8 cellular contexts compared by ENCODE assay signal in genomic region chr1:176374967-176375569, GRCh38.
A peak's percentile ranks its signal among the peaks of the same experiment; 100 is the strongest.
DNase-seq lines count a peak whose midpoint lies in the region; ATAC-seq and TF ChIP-seq lines count a peak whose summit lies in the region.

No MANE protein-coding gene starts in this region.

- no peak overlapping the region for H4K5ac ChIP-seq in IMR-90 (ENCODE audit: low read depth, low read length)

- TF ChIP-seq RAD21 in IMR-90 (IDR thresholded peaks at IDR 0.05; ENCODE audit: low read length), result peak; percentile 71

- intact Hi-C loops in IMR-90 (cut with micrococcal nuclease), result loop anchor here (1.0 to 5.0 kb wide), 3 partner anchors 316 to 1223 kb away; no protein-coding TSS in a partner anchor
- intact Hi-C loops in PC-9 (cut with micrococcal nuclease; ENCODE audit: unreplicated experiment), result loop anchor here (1.0 to 5.0 kb wide), 3 partner anchors 316 to 1572 kb away; no protein-coding TSS in a partner anchor

- H3K79me2 ChIP-seq in DND-41 (ENCODE audit: insufficient read depth, low read length) (no peaks in the 10 kb centered on the region), PC-9 (ENCODE audit: low read depth) (no peaks in the 10 kb centered on the region)

- CTCF ChIA-PET in IMR-90 (lab: Yijun Ruan, JAX), result no interaction called here
- CTCF ChIA-PET in PC-9 (lab: Charles Lee), result no interaction called here

- POLR2A ChIA-PET in IMR-90 (lab: Charles Lee; ENCODE audit: unreplicated experiment) (no interaction called here), PC-9 (lab: Charles Lee; ENCODE audit: unreplicated experiment) (no interaction called here)

- H3K14ac ChIP-seq in IMR-90 (replicated peaks; ENCODE audit: low read depth, low read length), result no peak overlapping the region

- no peak for TF ChIP-seq EP300 in tibial nerve (IDR thresholded peaks at IDR 0.05)

- H3K9ac ChIP-seq in DND-41 (ENCODE audit: low read depth, low read length), result no peak overlapping the region
- H3K9ac ChIP-seq in IMR-90 (ENCODE audit: low read depth, low read length), result no peak overlapping the region

- no peak overlapping the region for H4K8ac ChIP-seq in IMR-90 (ENCODE audit: low read depth in 2 of 2, low read length in 2 of 2)

- BruUV-seq in IMR-90 (replicated peaks; lab: Mats Ljungman, UMichigan), result no TSS peak
- no TSS peak for BruUV-seq in PC-9 (replicated peaks; lab: Mats Ljungman, UMichigan)

- no peaks in the 10 kb centered on the region for H3K36me3 ChIP-seq in DND-41 (ENCODE audit: insufficient read depth, low read length)
- no peaks in the 10 kb centered on the region for H3K36me3 ChIP-seq in IMR-90 (ENCODE audit: control insufficient read depth, insufficient read depth, low read length)
- no peaks in the 10 kb centered on the region for H3K36me3 ChIP-seq in PC-9 (ENCODE audit: low read depth)
- H3K36me3 ChIP-seq in neutrophil, result no peaks in the 10 kb centered on the region
- no peaks in the 10 kb centered on the region for H3K36me3 ChIP-seq in tibial nerve

- no peak overlapping the region for H2AK5ac ChIP-seq in IMR-90 (ENCODE audit: low read depth, low read length)

- H3K4me3 ChIP-seq in DND-41 (ENCODE audit: low read depth in 1 of 2, low read length in 2 of 2) (no peak overlapping the region), IMR-90 (ENCODE audit: insufficient read depth, low read depth, low read length) (no peak overlapping the region), PC-9 (no peak overlapping the region), neutrophil (ENCODE audit: low read depth in 1 of 2, low read length in 1 of 2) (no peak overlapping the region), tibial nerve (no peak overlapping the region)

- no peak overlapping the region for H2BK120ac ChIP-seq in IMR-90 (ENCODE audit: low read depth, low read length)

- H3K4me1 ChIP-seq in DND-41 (ENCODE audit: insufficient read depth, low read length), result no peaks in the 10 kb centered on the region
- H3K4me1 ChIP-seq in IMR-90 (ENCODE audit: control insufficient read depth, insufficient read depth, low read length), result no peaks in the 10 kb centered on the region
- no peaks in the 10 kb centered on the region for H3K4me1 ChIP-seq in PC-9 (replicated peaks; ENCODE audit: insufficient read depth)
- H3K4me1 ChIP-seq in neutrophil (ENCODE audit: control insufficient read depth in 1 of 2, insufficient read depth in 1 of 2, low read depth in 1 of 2, low read length in 1 of 2), result no peaks in the 10 kb centered on the region
- peaks cover 0 to 6% (median 0%) of the 10 kb centered on the region in 4 donors for H3K4me1 ChIP-seq in tibial nerve

- H3K79me1 ChIP-seq in IMR-90 (ENCODE audit: low read depth in 1 of 2, low read length in 2 of 2), result no peaks in the 10 kb centered on the region

- DNase-seq in DND-41, result peak; percentile 82
- peak; percentile 62 for DNase-seq in IMR-90
- peak; percentile 42 to 59 for DNase-seq in PC-9
- peak; percentile 75 to 80 for DNase-seq in activated T-cell treated with anti-CD3 and anti-CD28 coated beads, Interleukin-2, amount 50 U/mL, for 48 hours
- DNase-seq in fibroblast of the conjunctiva (ENCODE audit: low read depth), result peak; percentile 53
- DNase-seq in tibial nerve (ENCODE audit: low spot score in 2 of 2), result peak; percentile 67 to 83

- peak overlapping the region; percentile 55 for H2AK9ac ChIP-seq in IMR-90 (replicated peaks; ENCODE audit: low read depth, low read length, poor library complexity)

- no peak overlapping the region for H2BK20ac ChIP-seq in IMR-90 (ENCODE audit: low read depth, low read length)

- no peak overlapping the region for H3K56ac ChIP-seq in IMR-90 (ENCODE audit: extremely low read depth, insufficient read depth, low read length)

- H3F3A ChIP-seq in PC-9 (ENCODE audit: insufficient read depth, low read depth), result no peaks in the 10 kb centered on the region

- dilution Hi-C loops in IMR-90 (cut with HindIII; ENCODE audit: low sequenced_read_pairs, unreplicated experiment), result no loop called here

- in situ Hi-C loops in IMR-90 (cut with MboI; ENCODE audit: low sequenced_read_pairs), result loop anchor here (10.0 kb wide), 1 partner anchor 510 kb away; no protein-coding TSS in a partner anchor

- no peak overlapping the region for H2BK15ac ChIP-seq in IMR-90 (ENCODE audit: low read depth, low read length)

- H3K4me2 ChIP-seq in DND-41 (ENCODE audit: insufficient read depth, low read length) (no peak overlapping the region), IMR-90 (ENCODE audit: low read depth, low read length) (no peak overlapping the region), PC-9 (no peak overlapping the region)

- H3K9me2 ChIP-seq in PC-9 (ENCODE audit: insufficient read depth), result no peaks in the 10 kb centered on the region

- H4K20me1 ChIP-seq in DND-41 (ENCODE audit: insufficient read depth, low read length) (no peaks in the 10 kb centered on the region), IMR-90 (ENCODE audit: insufficient read depth, low read length) (no peaks in the 10 kb centered on the region), PC-9 (ENCODE audit: insufficient read depth) (no peaks in the 10 kb centered on the region)

- no peak overlapping the region for H3K23ac ChIP-seq in IMR-90 (ENCODE audit: low read depth, low read length)

- H3K27me3 ChIP-seq in DND-41 (ENCODE audit: insufficient read depth, low read length, poor library complexity) (no peaks in the 10 kb centered on the region), IMR-90 (ENCODE audit: control insufficient read depth, insufficient read depth, low read length) (no peaks in the 10 kb centered on the region), PC-9 (ENCODE audit: insufficient read depth, low read depth) (peaks cover 6% of the 10 kb centered on the region), neutrophil (no peaks in the 10 kb centered on the region), tibial nerve (no peaks in the 10 kb centered on the region)

- WGBS in IMR-90 (ENCODE audit: extremely low coverage in 2 of 2, insufficient read length in 1 of 2), 2 experiments, result 40% methylated on average over 1 of the region's 7 CpGs; no CpG with 5 or more reads in 1 of the 2 experiments
- 18 to 19% methylated on average over 7 of the region's 7 CpGs for WGBS in tibial nerve, 2 donors

- H2BK5ac ChIP-seq in IMR-90 (ENCODE audit: low read depth, low read length, poor library complexity, severe bottlenecking), result no peak overlapping the region

- H3K4ac ChIP-seq in IMR-90 (ENCODE audit: low read depth, low read length), result no peak overlapping the region

- no peaks in the 10 kb centered on the region for H3K9me1 ChIP-seq in IMR-90 (ENCODE audit: insufficient read depth, low read length)

- H3K27ac ChIP-seq in DND-41 (ENCODE audit: low read length), result no peak overlapping the region
- H3K27ac ChIP-seq in IMR-90 (ENCODE audit: insufficient read depth, low read length), result no peak overlapping the region
- no peak overlapping the region for H3K27ac ChIP-seq in PC-9
- H3K27ac ChIP-seq in neutrophil, result no peak overlapping the region
- no peak overlapping the region for H3K27ac ChIP-seq in tibial nerve

- no peak overlapping the region for H3K18ac ChIP-seq in IMR-90 (ENCODE audit: low read depth, low read length)

- ATAC-seq in DND-41 (ENCODE audit: insufficient read depth, low read depth), result peak; percentile 96
- peak; percentile 92 for ATAC-seq in GM21576 (IDR thresholded peaks at IDR 0.05; ENCODE audit: unreplicated experiment)
- ATAC-seq in IMR-90 (ENCODE audit: low read depth), result peak; percentile 94

- TF ChIP-seq POLR2A in IMR-90 (IDR thresholded peaks at IDR 0.05; ENCODE audit: low read depth, low read length), result no peak
- no peak for TF ChIP-seq POLR2A in tibial nerve (IDR thresholded peaks at IDR 0.05)

- H2AFZ ChIP-seq in DND-41 (ENCODE audit: low read depth, low read length) (no peak overlapping the region; the same call in 1 of the 2 replicates), IMR-90 (replicated peaks; ENCODE audit: low read length, poor library complexity) (no peak overlapping the region), PC-9 (no peak overlapping the region)

- H4K91ac ChIP-seq in IMR-90 (ENCODE audit: insufficient read depth, low read depth, low read length), result no peak overlapping the region

- TF ChIP-seq CTCF in DND-41 (IDR thresholded peaks at IDR 0.05; ENCODE audit: borderline replicate concordance, extremely low read depth, low read length, poor library complexity, severe bottlenecking) (peak; percentile 95), IMR-90 (conservative IDR thresholded peaks at IDR 0.05; ENCODE audit: low read depth, low read length) (peak; percentile 83), PC-9 (conservative IDR thresholded peaks at IDR 0.05) (peak; percentile 89), neutrophil (IDR thresholded peaks at IDR 0.05) (peak; percentile 73), tibial nerve (IDR thresholded peaks at IDR 0.05) (peak; percentile 60 to 72 (median 70))

- H3K9me3 ChIP-seq in DND-41 (ENCODE audit: insufficient read depth, low read length, severe bottlenecking) (no peaks in the 10 kb centered on the region), IMR-90 (ENCODE audit: control insufficient read depth, insufficient read depth, low read length) (no peaks in the 10 kb centered on the region), PC-9 (ENCODE audit: insufficient read depth, low read depth) (no peaks in the 10 kb centered on the region), neutrophil (no peaks in the 10 kb centered on the region), tibial nerve (no peaks in the 10 kb centered on the region)

TF ChIP-seq in IMR-90, 13 proteins besides CTCF, POLR2A, EP300 and RAD21:
- no peak for TF ChIP-seq MAZ (IDR thresholded peaks at IDR 0.05; ENCODE audit: borderline replicate concordance, low read depth, low read length)
- peak; percentile 62 for TF ChIP-seq SMC3 (IDR thresholded peaks at IDR 0.05; ENCODE audit: low read depth, low read length)
- no peak for TF ChIP-seq CHD1 (IDR thresholded peaks at IDR 0.05; ENCODE audit: low read depth, low read length)
- no peak for TF ChIP-seq RFX5 (IDR thresholded peaks at IDR 0.05; ENCODE audit: low read depth, low read length)
